17 cellular contexts compared by ENCODE assay signal in genomic region chr1:68221971-68222355, GRCh38. TPM values are rescaled to one million over a fixed set of nuclear protein-coding genes. Genes with fewer than 3 reads are reported as not detected.
DNase-seq lines count a peak whose midpoint lies in the region; ATAC-seq and TF ChIP-seq lines count a peak whose summit lies in the region.
"Had no signal": no experiment of that assay in that cellular context is flagged by ENCODE, and none has a peak within 500 bp of the region (broad histone marks: within the 10 kb centered on the region; RNA-seq: fewer than 3 reads in every experiment).

No MANE protein-coding gene starts in this region.

- no peaks in the 10 kb centered on the region for H3K9me2 ChIP-seq in hepatocyte (replicated peaks; ENCODE audit: insufficient read depth)

- intact Hi-C loops in breast epithelium (cut with DNase I; ENCODE audit: low total_unique reads), result no loop called here

- H4K20me1 ChIP-seq in hepatocyte (ENCODE audit: insufficient read depth, poor library complexity, severe bottlenecking), result peaks cover 15% of the 10 kb centered on the region

- TF ChIP-seq CTCF in breast epithelium (IDR thresholded peaks at IDR 0.05), result no peak
- no peak for TF ChIP-seq CTCF in hepatocyte (IDR thresholded peaks at IDR 0.05; ENCODE audit: poor library complexity)
- TF ChIP-seq CTCF in thoracic aorta (IDR thresholded peaks at IDR 0.05), result no peak
- no peak for TF ChIP-seq CTCF in tibial nerve (IDR thresholded peaks at IDR 0.05)

- H3K36me3 ChIP-seq in breast epithelium (no peaks in the 10 kb centered on the region), hepatocyte (replicated peaks; ENCODE audit: insufficient read depth, low read depth) (no peaks in the 10 kb centered on the region), thoracic aorta (no peaks in the 10 kb centered on the region), tibial nerve (no peaks in the 10 kb centered on the region)

- TF ChIP-seq POLR2A in breast epithelium (IDR thresholded peaks at IDR 0.05), result no peak
- no peak for TF ChIP-seq POLR2A in tibial nerve (IDR thresholded peaks at IDR 0.05)

- H3K27ac ChIP-seq in breast epithelium (peak overlapping the region; percentile 16 to 59), hepatocyte (peak overlapping the region; percentile 26), thoracic aorta (peak overlapping the region in 1 of 2 donors; percentile 35), tibial nerve (no peak overlapping the region)

- no peaks in the 10 kb centered on the region for H3K4me1 ChIP-seq in breast epithelium
- peaks cover 20% of the 10 kb centered on the region for H3K4me1 ChIP-seq in hepatocyte (ENCODE audit: insufficient read depth)
- peaks cover 9 to 35% of the 10 kb centered on the region in 2 donors for H3K4me1 ChIP-seq in thoracic aorta (ENCODE audit: control insufficient read depth in 1 of 2, low read depth in 2 of 2)
- H3K4me1 ChIP-seq in tibial nerve, result peaks cover 0 to 29% (median 10%) of the 10 kb centered on the region in 4 donors

- H3K4me3 ChIP-seq in breast epithelium, result no peak overlapping the region
- no peak overlapping the region for H3K4me3 ChIP-seq in hepatocyte
- H3K4me3 ChIP-seq in thoracic aorta, result peak overlapping the region; percentile 5
- H3K4me3 ChIP-seq in tibial nerve, result no peak overlapping the region

- DNase-seq in HT1080 (ENCODE audit: low read depth), result peak; percentile 31
- no peak for DNase-seq in breast epithelium (ENCODE audit: low spot score in 2 of 2)
- no peak for DNase-seq in hepatocyte (ENCODE audit: low spot score)
- no peak for DNase-seq in thoracic aorta (ENCODE audit: low spot score)
- DNase-seq in NCI-H1694 treated with DMSO at 0.1 percent for 48 hours (lab: John Stamatoyannopoulos, UW), result no peak
- no peak for DNase-seq in tibial nerve (ENCODE audit: low spot score in 2 of 2)
- no peak for DNase-seq in midbrain (lab: John Stamatoyannopoulos, UW)
- DNase-seq: activated CD4-positive, alpha-beta T cell treated with anti-CD3 and anti-CD28 coated beads, Interleukin-2, amount 10 ng/mL, durations not matched to agents 7 days and 5 days; CD8-positive, alpha-beta T cell; central memory CD4-positive, alpha-beta T cell; GDM1; immature natural killer cell; stimulated activated CD4-positive, alpha-beta T cell treated with anti-CD3 and anti-CD28 coated beads, Interleukin-4, amount 100 ng/mL, for 1 hour had no signal

- H3K27me3 ChIP-seq in breast epithelium, result no peaks in the 10 kb centered on the region
- H3K27me3 ChIP-seq in hepatocyte, result no peaks in the 10 kb centered on the region
- no peaks in the 10 kb centered on the region for H3K27me3 ChIP-seq in thoracic aorta (replicated peaks; ENCODE audit: insufficient read depth)
- no peaks in the 10 kb centered on the region for H3K27me3 ChIP-seq in tibial nerve

- no peak overlapping the region for H2AFZ ChIP-seq in hepatocyte

- no peaks in the 10 kb centered on the region for H3K9me3 ChIP-seq in breast epithelium
- H3K9me3 ChIP-seq in hepatocyte (ENCODE audit: low read depth), result no peaks in the 10 kb centered on the region
- no peaks in the 10 kb centered on the region for H3K9me3 ChIP-seq in thoracic aorta
- no peaks in the 10 kb centered on the region for H3K9me3 ChIP-seq in tibial nerve

- TF ChIP-seq EP300 in tibial nerve (IDR thresholded peaks at IDR 0.05), result no peak

- H3K79me2 ChIP-seq in hepatocyte, result peaks cover 88% of the 10 kb centered on the region

- ATAC-seq in thoracic aorta (ENCODE audit: insufficient number of reproducible peaks, low FRiP score, low read depth) (no peak), HG02798 (IDR thresholded peaks at IDR 0.05; ENCODE audit: poor library complexity, unreplicated experiment) (no peak)
- ATAC-seq: CD8-positive, alpha-beta T cell; stimulated activated effector memory CD8-positive, alpha-beta T cell treated with anti-CD3 and anti-CD28 coated beads, Interleukin-12 subunit alpha, Interleukin-12 subunit beta, amount 100 ng/mL, for 72 hours had no signal

- 49% methylated on average over 6 of the region's 6 CpGs for WGBS in hepatocyte (ENCODE audit: low lambda C conversion rate, missing lambda C conversion rate)
- 64 to 72% methylated on average over 6 of the region's 6 CpGs for WGBS in tibial nerve, 2 donors

- peak overlapping the region; percentile 51 for H3K4me2 ChIP-seq in hepatocyte

RNA-seq across cellular contexts. Expression of gene WLS, which starts 10.4 kb away (rescaled TPM):
- total RNA-seq in HT1080 (2014; rRNA removed; shearing (Covaris generic)), result 40.5 and 61.4 TPM in 2 replicates
- 55.1 and 56.2 TPM in 2 replicates for polyA plus RNA-seq in HT1080 (2015; cell fraction: cytosol; rRNA removed)
- 100 and 123 TPM in 2 replicates for polyA plus RNA-seq in HT1080 (2015; cell fraction: nucleus; rRNA removed)
- total RNA-seq in breast epithelium, result 10 to 100 TPM; 61.9 to 76.3 (median 62.8) TPM
- total RNA-seq in hepatocyte, result 102 and 115 TPM in 2 replicates
- 66.3 and 79.9 TPM in 2 replicates for polyA plus RNA-seq in hepatocyte
- total RNA-seq in thoracic aorta, result 10 to 100 TPM; 73.9 to 80.1 TPM
- total RNA-seq in tibial nerve, result 10 to 100 TPM; 34.8 to 78.9 (median 44.4) TPM
- total RNA-seq: activated CD4-positive, alpha-beta T cell treated with anti-CD3 and anti-CD28 coated beads, Interleukin-2, amount 10 ng/mL, durations not matched to agents 7 days and 5 days; activated T-helper 2 cell treated with anti-CD3 and anti-CD28 coated beads, Interferon-gamma antibody, Interleukin-2, Interleukin-4, amounts not matched to agents 10 μg/mL and 5 μg/mL and 100 μg/mL, durations not matched to agents 14 hours and 24 hours and 36 hours; CD8-positive, alpha-beta T cell; T-helper 1 cell treated with Interleukin-12 subunit alpha and Interleukin-12 subunit beta and Interleukin-4 antibody, amounts not matched to agents 30 ng/mL and 1 ng/mL, for 36 hours had no signal
- polyA plus RNA-seq: immature natural killer cell had no signal

Comparison
In these comparisons a context has a peak if more than half of its experiments do, and no peak if none do; other contexts are left out.
1. H3K27ac ChIP-seq: peak in breast epithelium (2 of 2) and hepatocyte (single experiment); none in tibial nerve (0 of 4).